2 cellular contexts compared by ENCODE assay signal in the genomic region with DNA sequence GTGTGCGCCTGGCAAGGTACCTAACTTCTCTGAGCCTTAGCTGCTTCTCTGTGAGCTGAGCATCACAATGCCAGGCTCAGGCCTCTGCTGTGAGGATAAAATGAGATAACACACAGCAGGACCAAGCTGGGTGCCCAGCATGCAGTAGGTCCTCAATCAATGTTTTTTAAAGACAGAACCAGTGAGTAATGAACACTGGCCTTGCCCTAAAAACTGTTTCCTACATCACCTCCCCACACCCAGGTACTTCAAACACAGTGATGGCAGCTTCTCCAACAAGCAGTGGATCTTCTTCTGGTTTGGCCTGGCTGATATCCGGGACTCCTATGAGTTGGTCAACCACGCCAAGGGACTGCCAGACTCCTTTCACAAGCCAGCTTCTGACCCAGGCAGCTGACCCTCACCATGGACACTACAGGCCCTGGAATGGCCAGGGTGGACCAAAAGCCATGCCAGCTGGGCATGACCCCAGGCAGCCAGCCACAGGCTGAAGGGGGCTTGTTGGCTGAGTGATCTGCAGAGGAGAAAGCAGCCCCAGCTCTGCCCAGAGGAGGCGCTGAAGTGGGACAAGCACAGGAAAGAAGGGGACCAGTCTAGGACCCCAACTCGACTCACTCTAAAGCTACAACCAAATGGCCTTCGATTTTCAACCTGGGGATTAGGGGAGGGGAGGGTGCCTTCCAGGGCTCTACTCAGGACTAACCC.
TF ChIP-seq lines count a peak whose summit lies in the region.

No MANE protein-coding gene starts in this region.

TF ChIP-seq in neural cell, 6 proteins besides CTCF, POLR2A, EP300 and RAD21:
- no peak for TF ChIP-seq REST (IDR thresholded peaks at IDR 0.05; ENCODE audit: borderline replicate concordance)
- no peak for TF ChIP-seq SMC3 (conservative IDR thresholded peaks at IDR 0.05; ENCODE audit: poor library complexity)
- no peak for TF ChIP-seq POLR2AphosphoS5 (IDR thresholded peaks at IDR 0.05)
- no peak for TF ChIP-seq TAF1 (IDR thresholded peaks at IDR 0.05; ENCODE audit: low read depth)
- TF ChIP-seq EZH2 (IDR thresholded peaks at IDR 0.05; ENCODE audit: borderline replicate concordance, insufficient read depth, low read length, poor library complexity, severe bottlenecking): no peak
- TF ChIP-seq MXI1 (conservative IDR thresholded peaks at IDR 0.05; ENCODE audit: poor library complexity, severe bottlenecking): no peak

TF ChIP-seq in HEK293T, 16 proteins besides CTCF, POLR2A, EP300 and RAD21:
- TF ChIP-seq LEF1 (IDR thresholded peaks at IDR 0.05; ENCODE audit: borderline replicate concordance) (no peak), SUZ12 (IDR thresholded peaks at IDR 0.05) (no peak), ARNT (IDR thresholded peaks at IDR 0.05) (no peak), TARDBP (IDR thresholded peaks at IDR 0.05) (no peak), L3MBTL2 (conservative IDR thresholded peaks at IDR 0.05) (no peak), SP1 (IDR thresholded peaks at IDR 0.05) (no peak), NFRKB (IDR thresholded peaks at IDR 0.05) (no peak), BHLHE40 (IDR thresholded peaks at IDR 0.05; ENCODE audit: borderline replicate concordance) (no peak), ZNF384 (IDR thresholded peaks at IDR 0.05) (no peak), HDGF (IDR thresholded peaks at IDR 0.05; ENCODE audit: borderline replicate concordance) (no peak), FOXA1 (IDR thresholded peaks at IDR 0.05) (no peak), FOXK2 (IDR thresholded peaks at IDR 0.05) (no peak), CTBP1 (IDR thresholded peaks at IDR 0.05; ENCODE audit: borderline replicate concordance) (no peak), ELF4 (IDR thresholded peaks at IDR 0.05) (no peak), FOXM1 (IDR thresholded peaks at IDR 0.05; ENCODE audit: borderline replicate concordance) (no peak)
- TF ChIP-seq, protein P1, sequence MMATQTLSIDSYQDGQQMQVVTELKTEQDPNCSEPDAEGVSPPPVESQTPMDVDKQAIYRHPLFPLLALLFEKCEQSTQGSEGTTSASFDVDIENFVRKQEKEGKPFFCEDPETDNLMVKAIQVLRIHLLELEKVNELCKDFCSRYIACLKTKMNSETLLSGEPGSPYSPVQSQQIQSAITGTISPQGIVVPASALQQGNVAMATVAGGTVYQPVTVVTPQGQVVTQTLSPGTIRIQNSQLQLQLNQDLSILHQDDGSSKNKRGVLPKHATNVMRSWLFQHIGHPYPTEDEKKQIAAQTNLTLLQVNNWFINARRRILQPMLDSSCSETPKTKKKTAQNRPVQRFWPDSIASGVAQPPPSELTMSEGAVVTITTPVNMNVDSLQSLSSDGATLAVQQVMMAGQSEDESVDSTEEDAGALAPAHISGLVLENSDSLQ (IDR thresholded peaks at IDR 0.05): no peak
